20 cellular contexts compared by ENCODE assay signal in the genomic region with DNA sequence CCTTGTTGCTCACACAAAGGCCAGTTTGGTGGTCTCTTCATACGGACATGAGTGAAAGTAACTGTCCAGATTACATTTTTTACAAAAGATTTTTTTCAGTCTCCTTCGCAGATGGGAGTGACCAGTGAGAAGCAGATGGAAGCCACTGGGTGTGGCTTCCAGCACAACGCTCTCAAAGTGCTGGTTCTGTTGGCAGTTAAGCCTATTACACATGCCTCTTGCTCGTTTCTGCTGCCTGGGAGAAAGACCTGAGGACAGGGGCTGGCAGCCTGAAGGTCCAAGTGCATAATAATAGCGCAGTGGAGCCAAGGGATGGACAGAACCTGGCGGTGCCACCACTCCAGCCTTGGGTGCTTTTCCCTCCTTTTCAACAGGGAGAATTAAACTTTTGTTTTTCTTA. TPM values are rescaled to one million over a fixed set of nuclear protein-coding genes. Genes with fewer than 3 reads are reported as not detected.
DNase-seq lines count a peak whose midpoint lies in the region; ATAC-seq and TF ChIP-seq lines count a peak whose summit lies in the region.
"Had no signal": no experiment of that assay in that cellular context is flagged by ENCODE, and none has a peak within 500 bp of the region (broad histone marks: within the 10 kb centered on the region; RNA-seq: fewer than 3 reads in every experiment).

No MANE protein-coding gene starts in this region.

- peaks cover 17% of the 10 kb centered on the region for H3K4me1 Mint-ChIP-seq in mesothelial cell of epicardium
- H3K4me1 Mint-ChIP-seq in type B pancreatic cell (ENCODE audit: unreplicated experiment), result peaks cover 7% of the 10 kb centered on the region
- H3K4me1 Mint-ChIP-seq in stimulated activated naive B cell treated with anti-CD40 and anti-IgM and Interleukin-4, amounts not matched to agents 10 μg/mL and 1 μg/mL and 100 μg/mL, for 72 hours, result peaks cover 2 to 7% of the 10 kb centered on the region in 2 donors

- H3K36me3 Mint-ChIP-seq in mesothelial cell of epicardium, result no peaks in the 10 kb centered on the region
- H3K36me3 Mint-ChIP-seq in type B pancreatic cell, result no peaks in the 10 kb centered on the region
- peaks cover 4 to 5% of the 10 kb centered on the region in 2 donors for H3K36me3 Mint-ChIP-seq in stimulated activated naive B cell treated with anti-CD40 and anti-IgM and Interleukin-4, amounts not matched to agents 10 μg/mL and 1 μg/mL and 100 μg/mL, for 72 hours

- H3K9me3 ChIP-seq in colonic mucosa, result no peaks in the 10 kb centered on the region
- H3K9me3 ChIP-seq: neutrophil had no signal

- no peaks in the 10 kb centered on the region for H3K36me3 ChIP-seq in colonic mucosa
- H3K36me3 ChIP-seq: neutrophil had no signal

- no peaks in the 10 kb centered on the region for H3K27me3 ChIP-seq in colonic mucosa
- H3K27me3 ChIP-seq: neutrophil had no signal

- DNase-seq in left ventricle myocardium superior, result no peak
- no peak for DNase-seq in left cardiac atrium
- DNase-seq in colonic mucosa, result peak; percentile 57
- no peak for DNase-seq in mesothelial cell of epicardium (ENCODE audit: low spot score in 2 of 2, unreplicated experiment in 2 of 2)
- DNase-seq in type B pancreatic cell (ENCODE audit: extremely low spot score, unreplicated experiment), result no peak
- DNase-seq in stimulated activated CD4-positive, alpha-beta T cell treated with anti-CD3 and anti-CD28 coated beads, Interleukin-4, amount 100 ng/mL, for 1 hour, result no peak
- no peak for DNase-seq in stimulated activated naive B cell treated with anti-CD40 and anti-IgM and Interleukin-4, amounts not matched to agents 10 μg/mL and 1 μg/mL and 100 μg/mL, for 72 hours
- DNase-seq: activated CD4-positive, alpha-beta T cell treated with anti-CD3 and anti-CD28 coated beads, Interleukin-2, amount 10 ng/mL, durations not matched to agents 7 days and 5 days; CD4-positive, CD25-positive, alpha-beta regulatory T cell; cerebellar nuclear complex; DMS79 treated with DMSO at 0.1 percent for 48 hours; effector CD8-positive, alpha-beta T cell; NCI-H1048; NCI-H526; PC-3; stimulated activated CD4-positive, alpha-beta T cell treated with anti-CD3 and anti-CD28 coated beads, Interleukin-2, amount 100 ng/mL, for 24 hours; SW 1271 had no signal

- ATAC-seq in left ventricle myocardium superior, result peak; percentile 18
- no peak for ATAC-seq in left cardiac atrium
- ATAC-seq in HG02885 (IDR thresholded peaks at IDR 0.05; ENCODE audit: poor library complexity, unreplicated experiment), result no peak
- no peak for ATAC-seq in stimulated activated naive B cell treated with anti-CD40 and anti-IgM and Interleukin-4, amounts not matched to agents 10 μg/mL and 1 μg/mL and 100 μg/mL, for 72 hours (replicated peaks)
- ATAC-seq: PC-3, sciatic nerve had no signal

- H3K4me3 Mint-ChIP-seq in mesothelial cell of epicardium (no peak overlapping the region), type B pancreatic cell (peak overlapping the region; percentile 90)
- H3K4me3 Mint-ChIP-seq in stimulated activated naive B cell treated with anti-CD40 and anti-IgM and Interleukin-4, amounts not matched to agents 10 μg/mL and 1 μg/mL and 100 μg/mL, for 72 hours, result no peak overlapping the region

- no peaks in the 10 kb centered on the region for H3K27me3 Mint-ChIP-seq in mesothelial cell of epicardium (ENCODE audit: low read depth)
- no peaks in the 10 kb centered on the region for H3K27me3 Mint-ChIP-seq in type B pancreatic cell
- peaks cover 8 to 18% of the 10 kb centered on the region in 2 donors for H3K27me3 Mint-ChIP-seq in stimulated activated naive B cell treated with anti-CD40 and anti-IgM and Interleukin-4, amounts not matched to agents 10 μg/mL and 1 μg/mL and 100 μg/mL, for 72 hours

- H3K27ac Mint-ChIP-seq in mesothelial cell of epicardium (peak overlapping the region; percentile 47), type B pancreatic cell (peak overlapping the region; percentile 66)
- no peak overlapping the region for H3K27ac Mint-ChIP-seq in stimulated activated naive B cell treated with anti-CD40 and anti-IgM and Interleukin-4, amounts not matched to agents 10 μg/mL and 1 μg/mL and 100 μg/mL, for 72 hours

- peak overlapping the region in 1 of 2 donors; percentile 40 for H3K9ac ChIP-seq in colonic mucosa (ENCODE audit: low read depth in 2 of 2, low read length in 2 of 2)

- no peak overlapping the region for H3K4me3 ChIP-seq in colonic mucosa

- H3K27ac ChIP-seq in colonic mucosa, result peak overlapping the region; percentile 85

- TF ChIP-seq CTCF in colonic mucosa (IDR thresholded peaks at IDR 0.05) (no peak), mesothelial cell of epicardium (IDR thresholded peaks at IDR 0.05; ENCODE audit: unreplicated experiment) (no peak), type B pancreatic cell (conservative IDR thresholded peaks at IDR 0.05) (no peak)

- no peaks in the 10 kb centered on the region for H3K4me1 ChIP-seq in colonic mucosa

- peaks cover 19% of the 10 kb centered on the region for H3K9me3 Mint-ChIP-seq in mesothelial cell of epicardium
- H3K9me3 Mint-ChIP-seq in type B pancreatic cell, result peaks cover 6% of the 10 kb centered on the region
- peaks cover 8 to 15% of the 10 kb centered on the region in 2 donors for H3K9me3 Mint-ChIP-seq in stimulated activated naive B cell treated with anti-CD40 and anti-IgM and Interleukin-4, amounts not matched to agents 10 μg/mL and 1 μg/mL and 100 μg/mL, for 72 hours

- intact Hi-C loops in left ventricle myocardium superior (cut with micrococcal nuclease), result no loop called here
- intact Hi-C loops in left cardiac atrium (cut with DNase I), result no loop called here
- intact Hi-C loops in colonic mucosa (cut with DNase I), result loop anchor here (10.0 kb wide), 1 partner anchor 79 kb away; no protein-coding TSS in a partner anchor

RNA-seq across cellular contexts. Expression of a gene that starts 1.3 kb away (rescaled TPM):
- total RNA-seq in left ventricle myocardium superior, result 0.20 TPM
- total RNA-seq in left cardiac atrium, result under 1 TPM; 0.21 to 0.74 TPM
- total RNA-seq in colonic mucosa, result 10 to 100 TPM in 1 of 2 donors, 1 to 10 TPM in 1; 3.6 to 21.3 TPM
- 5.0 to 5.9 TPM (median 5.5 TPM) in 3 replicates for total RNA-seq in mesothelial cell of epicardium
- total RNA-seq in type B pancreatic cell (ENCODE audit: low replicate concordance), result 5.7 and 14.0 TPM in 2 replicates
